13 cellular contexts compared by ENCODE assay signal in genomic region chrX:107721318-107721717, GRCh38. TPM values are rescaled to one million over a fixed set of nuclear protein-coding genes. Genes with fewer than 3 reads are reported as not detected.
A peak's percentile ranks its signal among the peaks of the same experiment; 100 is the strongest.
DNase-seq lines count a peak whose midpoint lies in the region; ATAC-seq, FAIRE-seq and TF ChIP-seq lines count a peak whose summit lies in the region.
"Had no signal": no experiment of that assay in that cellular context is flagged by ENCODE, and none has a peak within 500 bp of the region (broad histone marks: within the 10 kb centered on the region; RNA-seq: fewer than 3 reads in every experiment).

No MANE protein-coding gene starts in this region.

- TF ChIP-seq CTCF in D721Med (IDR thresholded peaks at IDR 0.05; ENCODE audit: insufficient read depth, missing control alignments), result no peak

- DNase-seq in GM12892 (ENCODE audit: insufficient read length), result no peak
- DNase-seq in T-helper 17 cell, result no peak
- no peak for DNase-seq in activated T-cell treated with anti-CD3 and anti-CD28 coated beads, Interleukin-2, amount 50 U/mL, for 48 hours
- DNase-seq in D721Med (ENCODE audit: insufficient read length, low spot score), result no peak
- DNase-seq: activated T-cell treated with anti-CD3 and anti-CD28 coated beads, Interleukin-2, amount 50 U/mL, for 24 hours; Calu3; effector memory CD8-positive, alpha-beta T cell had no signal

- H3K4me1 Mint-ChIP-seq in T-helper 17 cell, result peaks cover 8% of the 10 kb centered on the region

- H3K27me3 ChIP-seq in layer of hippocampus (ENCODE audit: control insufficient read depth, insufficient read depth, low read length), result no peaks in the 10 kb centered on the region

- H3K4me3 Mint-ChIP-seq in T-helper 17 cell, result no peak overlapping the region
- H3K4me3 Mint-ChIP-seq: activated T-cell treated with anti-CD3 and anti-CD28 coated beads, Interleukin-2, amount 50 U/mL, for 24 hours; effector memory CD8-positive, alpha-beta T cell had no signal

- H3K36me3 Mint-ChIP-seq in T-helper 17 cell (ENCODE audit: low read depth), result peaks cover 2% of the 10 kb centered on the region

- no peak for TF ChIP-seq POLR2A in GM12892 (IDR thresholded peaks at IDR 0.05; ENCODE audit: low read depth, low read length)

- H3K9me3 ChIP-seq in T-helper 17 cell (ENCODE audit: control insufficient read depth, low read length, poor library complexity, severe bottlenecking), result no peaks in the 10 kb centered on the region

- peak overlapping the region; percentile 32 for H3K27ac ChIP-seq in layer of hippocampus (ENCODE audit: low read depth, low read length)
- H3K27ac ChIP-seq: KMS-11 had no signal

- ATAC-seq in GM21529 (IDR thresholded peaks at IDR 0.05; ENCODE audit: unreplicated experiment), result peak; percentile 44
- peak; percentile 39 for ATAC-seq in HG03571 (IDR thresholded peaks at IDR 0.05; ENCODE audit: unreplicated experiment)
- no peak for ATAC-seq in HG02623 (IDR thresholded peaks at IDR 0.05; ENCODE audit: unreplicated experiment)
- no peak for ATAC-seq in T-helper 17 cell
- ATAC-seq: effector memory CD8-positive, alpha-beta T cell had no signal

- H3K27ac Mint-ChIP-seq in T-helper 17 cell, result no peak overlapping the region
- H3K27ac Mint-ChIP-seq: activated T-cell treated with anti-CD3 and anti-CD28 coated beads, Interleukin-2, amount 50 U/mL, for 24 hours; effector memory CD8-positive, alpha-beta T cell had no signal

- no peaks in the 10 kb centered on the region for H3K27me3 Mint-ChIP-seq in T-helper 17 cell
- H3K27me3 Mint-ChIP-seq: effector memory CD8-positive, alpha-beta T cell had no signal

- FAIRE-seq in GM12892 (lab: Jason Lieb, UNC), result peak; percentile 74
- no peak for FAIRE-seq in D721Med (lab: Jason Lieb, UNC)

RNA-seq across cellular contexts. Expression of gene TSC22D3, which starts 54.3 kb away (rescaled TPM):
- 31.8 TPM for polyA plus RNA-seq in GM12892 (2012; ENCODE audit: missing spikeins)
- 1,000 to 10,000 TPM; 1,559 to 2,031 TPM for total RNA-seq in T-helper 17 cell

RNA-seq across cellular contexts. Expression of gene NCBP2L, which starts 56.2 kb away (rescaled TPM):
- polyA plus RNA-seq in GM12892 (2012; ENCODE audit: missing spikeins), result not detected
- under 1 TPM in 1 of 2 donors, not detected in 1; 0.21 TPM for total RNA-seq in T-helper 17 cell
- total RNA-seq: Calu3, kidney epithelial cell had no signal

Comparison
In these comparisons a context has a peak if more than half of its experiments do, and no peak if none do; other contexts are left out.
1. ATAC-seq: peak in GM21529 (single experiment) and HG03571 (single experiment); none in HG02623 (single experiment) and T-helper 17 cell (single experiment).